In genomic region chr9:88534456-88535225, GRCh38 we compare ENCODE assay signal across 9 cellular contexts. TPM values are rescaled to one million over a fixed set of nuclear protein-coding genes. Genes with fewer than 3 reads are reported as not detected.
DNase-seq lines count a peak whose midpoint lies in the region; ATAC-seq, FAIRE-seq and TF ChIP-seq lines count a peak whose summit lies in the region.
"Had no signal": no experiment of that assay in that cellular context is flagged by ENCODE, and none has a peak within 500 bp of the region (broad histone marks: within the 10 kb centered on the region; RNA-seq: fewer than 3 reads in every experiment).

Gene NXNL2 (plus strand): TSS chr9:88535178. CDS start chr9:88535435, 257 bp downstream.

- no peak within 1 kb of the TSS for H3K9ac ChIP-seq in stomach smooth muscle (ENCODE audit: low read length in 2 of 2)

- peak; percentile 74 for FAIRE-seq in HTR-8/SVneo (lab: Jason Lieb, UNC)

- H3K4me3 Mint-ChIP-seq in activated CD8-positive, alpha-beta T cell treated with anti-CD3 and anti-CD28 coated beads for 36 hours = peak within 1 kb of the TSS; percentile 21

- no peak for DNase-seq in AG04450 (ENCODE audit: low read depth, low spot score)
- DNase-seq in HTR-8/SVneo (ENCODE audit: insufficient read length, low spot score) = peak; percentile 56
- peak; percentile 27 for DNase-seq in activated CD8-positive, alpha-beta T cell treated with anti-CD3 and anti-CD28 coated beads for 36 hours
- DNase-seq in epithelial cell of prostate (ENCODE audit: low read depth, low spot score) = peak; percentile 33
- DNase-seq in mucosa of descending colon = peak; percentile 62 to 88 (median 80)

- peak within 1 kb of the TSS; percentile 65 for H3K27ac ChIP-seq in AG04450 (ENCODE audit: low read depth, low read length)
- H3K27ac ChIP-seq in epithelial cell of prostate = peak within 1 kb of the TSS; percentile 76
- peak within 1 kb of the TSS; percentile 24 for H3K27ac ChIP-seq in stomach smooth muscle (ENCODE audit: low read length)

- H3K27me3 ChIP-seq in AG04450 (ENCODE audit: control insufficient read depth, insufficient read depth, low read length) = no peaks in the 10 kb centered on the region
- peaks cover 2 to 6% of the 10 kb centered on the region in 2 donors for H3K27me3 ChIP-seq in stomach smooth muscle (ENCODE audit: control insufficient read depth in 1 of 2, insufficient read depth in 2 of 2, low read length in 2 of 2)

- H3K4me1 Mint-ChIP-seq in activated CD8-positive, alpha-beta T cell treated with anti-CD3 and anti-CD28 coated beads for 36 hours (ENCODE audit: low read depth) = peaks cover 8% of the 10 kb centered on the region

- ATAC-seq in activated CD8-positive, alpha-beta T cell treated with anti-CD3 and anti-CD28 coated beads for 36 hours = peak; percentile 40
- ATAC-seq in mucosa of descending colon (peak; percentile 86), GM21528 (IDR thresholded peaks at IDR 0.05; ENCODE audit: low FRiP score, unreplicated experiment) (no peak), HG03469 (IDR thresholded peaks at IDR 0.05; ENCODE audit: unreplicated experiment) (no peak)

- H3K9me3 Mint-ChIP-seq in activated CD8-positive, alpha-beta T cell treated with anti-CD3 and anti-CD28 coated beads for 36 hours = no peaks in the 10 kb centered on the region

- no peaks in the 10 kb centered on the region for H3K36me3 ChIP-seq in mucosa of descending colon (ENCODE audit: low read depth)
- no peaks in the 10 kb centered on the region for H3K36me3 ChIP-seq in stomach smooth muscle (ENCODE audit: control insufficient read depth in 2 of 2, insufficient read depth in 2 of 2, low read length in 2 of 2)

- intact Hi-C loops in activated CD8-positive, alpha-beta T cell treated with anti-CD3 and anti-CD28 coated beads for 36 hours (cut with micrococcal nuclease) = no loop called here
- intact Hi-C loops in mucosa of descending colon (cut with DNase I, micrococcal nuclease) = no loop called here

- H3K9me3 ChIP-seq in AG04450 (ENCODE audit: control insufficient read depth, insufficient read depth, low read length) = peaks cover 2% of the 10 kb centered on the region; the same call in 1 of the 2 replicates
- no peaks in the 10 kb centered on the region for H3K9me3 ChIP-seq in mucosa of descending colon
- no peaks in the 10 kb centered on the region for H3K9me3 ChIP-seq in stomach smooth muscle (ENCODE audit: control insufficient read depth in 2 of 2, low read length in 2 of 2)

- CTCF ChIA-PET in AG04450 (lab: Charles Lee) = interaction anchor here (0.6 kb wide), 1 partner anchor 149 kb away, joined by 3 read pairs; no protein-coding TSS in a partner anchor
- CTCF ChIA-PET in activated CD8-positive, alpha-beta T cell treated with anti-CD3 and anti-CD28 coated beads for 36 hours (lab: Charles Lee) = no interaction called here

- H3K4me3 ChIP-seq in AG04450 (ENCODE audit: low read depth, low read length) (peak within 1 kb of the TSS; percentile 73), mucosa of descending colon (no peak within 1 kb of the TSS), stomach smooth muscle (ENCODE audit: low read length in 2 of 2) (peak within 1 kb of the TSS; percentile 62 to 70)

- TF ChIP-seq CTCF in AG04450 (IDR thresholded peaks at IDR 0.05; ENCODE audit: low read depth, low read length) = no peak
- no peak for TF ChIP-seq CTCF in activated CD8-positive, alpha-beta T cell treated with anti-CD3 and anti-CD28 coated beads for 36 hours (IDR thresholded peaks at IDR 0.05)
- no peak for TF ChIP-seq CTCF in mucosa of descending colon (IDR thresholded peaks at IDR 0.05)

- H3K4me1 ChIP-seq in mucosa of descending colon (ENCODE audit: low read depth) (peaks cover 15% of the 10 kb centered on the region), stomach smooth muscle (ENCODE audit: control insufficient read depth, insufficient read depth, low read length) (peaks cover 16% of the 10 kb centered on the region)

- no peaks in the 10 kb centered on the region for H3K36me3 Mint-ChIP-seq in activated CD8-positive, alpha-beta T cell treated with anti-CD3 and anti-CD28 coated beads for 36 hours (ENCODE audit: low read depth)

- H3K27me3 Mint-ChIP-seq in activated CD8-positive, alpha-beta T cell treated with anti-CD3 and anti-CD28 coated beads for 36 hours = peaks cover 52% of the 10 kb centered on the region

- POLR2A ChIA-PET in AG04450 (lab: Yijun Ruan, JAX) = interaction anchor here (0.6 to 1.2 kb wide), 3 partner anchors 31 to 199 kb away, joined by 3 to 5 read pairs (median 3); no protein-coding TSS in a partner anchor
- POLR2A ChIA-PET in activated CD8-positive, alpha-beta T cell treated with anti-CD3 and anti-CD28 coated beads for 36 hours (lab: Charles Lee) = no interaction called here

- no peak within 1 kb of the TSS for H3K27ac Mint-ChIP-seq in activated CD8-positive, alpha-beta T cell treated with anti-CD3 and anti-CD28 coated beads for 36 hours

RNA-seq across cellular contexts. Expression of gene NXNL2, which starts in this region (rescaled TPM):
- 0.31 and 0.92 TPM in 2 replicates for polyA plus RNA-seq in AG04450 (2011; rRNA removed)
- polyA minus RNA-seq in AG04450 (2011; rRNA and poly(A)+ RNA removed) = 0.35 TPM in 1 of 2 replicates, not detected in the other
- not detected for total RNA-seq in activated CD8-positive, alpha-beta T cell treated with anti-CD3 and anti-CD28 coated beads for 36 hours
- not detected for total RNA-seq in mucosa of descending colon
- total RNA-seq: pulmonary artery endothelial cell had no signal

Comparison
In these comparisons a context has a peak if more than half of its experiments do, and no peak if none do; other contexts are left out.
1. Peak in DNase-seq and ATAC-seq in activated CD8-positive, alpha-beta T cell treated with anti-CD3 and anti-CD28 coated beads for 36 hours; RNA of the gene not detected or under 1 TPM.
2. Peak in DNase-seq and ATAC-seq in mucosa of descending colon; RNA of the gene not detected or under 1 TPM.
3. H3K27ac ChIP-seq: peak in every context shown above with its lines; median percentile 76 in epithelial cell of prostate; 65 in AG04450; 24 in stomach smooth muscle.